ENCODE assay signal across 1 cellular context in genomic region chr5:140828402-140828737, GRCh38.
TF ChIP-seq lines count a peak whose summit lies in the region.

No MANE protein-coding gene starts in this region.

TF ChIP-seq in H1, 55 proteins besides CTCF, POLR2A, EP300 and RAD21:
- TF ChIP-seq YY1 (IDR thresholded peaks at IDR 0.05; ENCODE audit: low read depth, low read length) (no peak), ZNF274 (IDR thresholded peaks at IDR 0.05; ENCODE audit: borderline replicate concordance, extremely low read depth, low read length) (no peak), BRCA1 (IDR thresholded peaks at IDR 0.05; ENCODE audit: low read depth, low read length) (no peak), RBBP5 (IDR thresholded peaks at IDR 0.05; ENCODE audit: borderline replicate concordance, low read depth, low read length) (no peak), NRF1 (IDR thresholded peaks at IDR 0.05; ENCODE audit: low read depth, low read length) (no peak), SIN3A (conservative IDR thresholded peaks at IDR 0.05 in 1 of 2, IDR thresholded peaks at IDR 0.05 in 1 of 2; ENCODE audit: low read depth in 1 of 2, low read length in 2 of 2) (no peak), SP1 (IDR thresholded peaks at IDR 0.05; ENCODE audit: low read depth, low read length) (no peak), ATF2 (IDR thresholded peaks at IDR 0.05; ENCODE audit: low read length) (no peak), CBX5 (IDR thresholded peaks at IDR 0.05; ENCODE audit: low read depth, low read length) (no peak)
